ENCODE assay signal across 9 cellular contexts in genomic region chr2:219713110-219713509, GRCh38.
DNase-seq lines count a peak whose midpoint lies in the region; ATAC-seq and TF ChIP-seq lines count a peak whose summit lies in the region.
"Had no signal": no experiment of that assay in that cellular context is flagged by ENCODE, and none has a peak within 500 bp of the region (broad histone marks: within the 10 kb centered on the region; RNA-seq: fewer than 3 reads in every experiment).

No MANE protein-coding gene starts in this region.

- ATAC-seq in GM21723 (IDR thresholded peaks at IDR 0.05; ENCODE audit: unreplicated experiment), result peak; percentile 79
- ATAC-seq in HG02623 (IDR thresholded peaks at IDR 0.05; ENCODE audit: unreplicated experiment), result no peak
- ATAC-seq in GM19328 (IDR thresholded peaks at IDR 0.05; ENCODE audit: unreplicated experiment), result no peak
- ATAC-seq in T-cell (replicated peaks in 1 of 4), result no peak

- CTCF ChIA-PET in T-cell (lab: Charles Lee), result no interaction called here

- H3K4me1 Mint-ChIP-seq in T-cell, result no peaks in the 10 kb centered on the region

- POLR2A ChIA-PET in T-cell (lab: Charles Lee), result no interaction called here

- H3K27ac Mint-ChIP-seq in T-cell, result no peak overlapping the region
- H3K27ac Mint-ChIP-seq: activated naive CD8-positive, alpha-beta T cell had no signal

- peak; percentile 79 for DNase-seq in DMS 273 (lab: John Stamatoyannopoulos, UW; ENCODE audit: unreplicated experiment)
- peak; percentile 11 for DNase-seq in NCI-H446 treated with DMSO at 0.1 percent for 48 hours (lab: John Stamatoyannopoulos, UW)
- DNase-seq in erythroblast (lab: John Stamatoyannopoulos, UW), result peak; percentile 15 to 46
- no peak for DNase-seq in T-cell
- DNase-seq in NCI-H510A (lab: John Stamatoyannopoulos, UW), result no peak

- H3K27me3 Mint-ChIP-seq in T-cell, result peaks cover 29 to 35% of the 10 kb centered on the region in 2 donors

- no peaks in the 10 kb centered on the region for H3K36me3 Mint-ChIP-seq in T-cell
- H3K36me3 Mint-ChIP-seq: activated naive CD8-positive, alpha-beta T cell had no signal

- peaks cover 0 to 11% (median 6%) of the 10 kb centered on the region in 3 donors for H3K9me3 Mint-ChIP-seq in T-cell

- TF ChIP-seq POLR2A in erythroblast (IDR thresholded peaks at IDR 0.05; ENCODE audit: low read length), result no peak

- H3K4me3 Mint-ChIP-seq in T-cell, result no peak overlapping the region
- H3K4me3 Mint-ChIP-seq: activated naive CD8-positive, alpha-beta T cell had no signal

Comparison
In these comparisons a context has a peak if more than half of its experiments do, and no peak if none do; other contexts are left out.
1. DNase-seq: peak in DMS 273 (single experiment), NCI-H446 treated with DMSO at 0.1 percent for 48 hours (single experiment) and erythroblast (2 of 2); none in T-cell (0 of 34) and NCI-H510A (single experiment).